In genomic region chr18:13800505-13801259, GRCh38 we compare ENCODE assay signal across 9 cellular contexts. TPM values are rescaled to one million over a fixed set of nuclear protein-coding genes. Genes with fewer than 3 reads are reported as not detected.
DNase-seq lines count a peak whose midpoint lies in the region; ATAC-seq and TF ChIP-seq lines count a peak whose summit lies in the region.
"Had no signal": no experiment of that assay in that cellular context is flagged by ENCODE, and none has a peak within 500 bp of the region (broad histone marks: within the 10 kb centered on the region; RNA-seq: fewer than 3 reads in every experiment).

No MANE protein-coding gene starts in this region.

- TF ChIP-seq POLR2A in upper lobe of left lung (IDR thresholded peaks at IDR 0.05): no peak

- TF ChIP-seq CTCF in AG04449 (IDR thresholded peaks at IDR 0.05; ENCODE audit: insufficient read depth, low read length, missing control alignments) (peak; percentile 22), upper lobe of left lung (IDR thresholded peaks at IDR 0.05) (peak in 5 of 6 experiments; percentile 24 to 54 (median 39))

- ATAC-seq in GM18868 (IDR thresholded peaks at IDR 0.05; ENCODE audit: unreplicated experiment) (peak; percentile 71), upper lobe of left lung (ENCODE audit: low FRiP score in 2 of 2) (peak; percentile 69 to 94)

- H3K9me3 ChIP-seq in upper lobe of left lung: no peaks in the 10 kb centered on the region

- TF ChIP-seq EP300 in upper lobe of left lung (IDR thresholded peaks at IDR 0.05): no peak

- 18 to 21% methylated on average over 17 to 23 of the region's 30 CpGs for WGBS in upper lobe of left lung, 2 donors

- CTCF ChIA-PET in AG04449 (lab: Yijun Ruan, JAX): interaction anchor here (1.2 kb wide), 1 partner anchor 12 kb away, joined by 3 read pairs; no protein-coding TSS in a partner anchor

- H3K36me3 ChIP-seq in upper lobe of left lung: no peaks in the 10 kb centered on the region

- POLR2A ChIA-PET in AG04449 (lab: Yijun Ruan, JAX): no interaction called here

- H3K4me3 ChIP-seq in AG04449 (ENCODE audit: low read depth, low read length): no peak overlapping the region
- H3K4me3 ChIP-seq in upper lobe of left lung: peak overlapping the region in 3 of 4 donors; percentile 8 to 18 (median 16)

- peaks cover 0 to 10% (median 4%) of the 10 kb centered on the region in 4 donors for H3K4me1 ChIP-seq in upper lobe of left lung

- H3K27me3 ChIP-seq in upper lobe of left lung: peaks cover 0 to 6% (median 0%) of the 10 kb centered on the region in 4 donors

- H3K27ac ChIP-seq in upper lobe of left lung: no peak overlapping the region

- DNase-seq in AG04449 (ENCODE audit: low read depth, low spot score) (no peak), NCI-H226 (peak; percentile 84), activated T-helper 1 cell treated with Interleukin-2 at 50 U/mL for 16 hours (ENCODE audit: low read depth) (peak; percentile 17), fibroblast of the conjunctiva (ENCODE audit: low read depth) (peak; percentile 4), nucleus accumbens (lab: John Stamatoyannopoulos, UW) (peak in 46 of 56 donors; percentile 6 to 76 (median 34)), upper lobe of left lung (peak; percentile 54 to 91), activated gamma-delta T cell (lab: John Stamatoyannopoulos, UW) (no peak)
- DNase-seq: naive B cell had no signal

RNA-seq across cellular contexts. Expression of gene MC5R, which starts 23.3 kb away (rescaled TPM):
- not detected for total RNA-seq in upper lobe of left lung

Comparison
In these comparisons a context has a peak if more than half of its experiments do, and no peak if none do; other contexts are left out.
1. DNase-seq: peak in NCI-H226 (single experiment), activated T-helper 1 cell treated with Interleukin-2 at 50 U/mL for 16 hours (single experiment), fibroblast of the conjunctiva (single experiment), nucleus accumbens (46 of 56) and upper lobe of left lung (2 of 2); none in AG04449 (single experiment) and activated gamma-delta T cell (single experiment).